Comparison of ENCODE assay signal across 16 cellular contexts in genomic region chr6:168413856-168414255, GRCh38. TPM values are rescaled to one million over a fixed set of nuclear protein-coding genes. Genes with fewer than 3 reads are reported as not detected.
DNase-seq lines count a peak whose midpoint lies in the region; ATAC-seq and TF ChIP-seq lines count a peak whose summit lies in the region.
"Had no signal": no experiment of that assay in that cellular context is flagged by ENCODE, and none has a peak within 500 bp of the region (broad histone marks: within the 10 kb centered on the region; RNA-seq: fewer than 3 reads in every experiment).

No MANE protein-coding gene starts in this region.

- H3K27me3 Mint-ChIP-seq in nephron progenitor cell (ENCODE audit: low read depth, poor library complexity) (peaks cover 5% of the 10 kb centered on the region), type B pancreatic cell (peaks cover 6% of the 10 kb centered on the region)
- no peaks in the 10 kb centered on the region for H3K27me3 Mint-ChIP-seq in CD4-positive, alpha-beta memory T cell

- H3K4me1 Mint-ChIP-seq in nephron progenitor cell (peaks cover 50% of the 10 kb centered on the region), type B pancreatic cell (ENCODE audit: unreplicated experiment) (peaks cover 22% of the 10 kb centered on the region)
- no peaks in the 10 kb centered on the region for H3K4me1 Mint-ChIP-seq in CD4-positive, alpha-beta memory T cell

- H3K4me1 ChIP-seq in CD4-positive, alpha-beta memory T cell (ENCODE audit: insufficient read depth, low read length) = no peaks in the 10 kb centered on the region

- POLR2A ChIA-PET in CD4-positive, alpha-beta memory T cell (lab: Charles Lee; ENCODE audit: partially characterized antibody) = no interaction called here

- no peak overlapping the region for H3K4me3 Mint-ChIP-seq in nephron progenitor cell
- H3K4me3 Mint-ChIP-seq in type B pancreatic cell = no peak overlapping the region
- no peak overlapping the region for H3K4me3 Mint-ChIP-seq in CD4-positive, alpha-beta memory T cell
- H3K4me3 Mint-ChIP-seq: HFFc6 had no signal

- peak; percentile 28 for DNase-seq in activated CD8-positive, alpha-beta memory T cell treated with anti-CD3 and anti-CD28 coated beads for 24 hours
- no peak for DNase-seq in activated CD8-positive, alpha-beta memory T cell treated with anti-CD3 and anti-CD28 coated beads, Interleukin-2, amount 50 U/mL, for 48 hours
- DNase-seq in coronary artery (ENCODE audit: low spot score) (peak; percentile 57), nephron progenitor cell (no peak), type B pancreatic cell (ENCODE audit: extremely low spot score, unreplicated experiment) (peak; percentile 50), NCI-H2081 treated with DMSO at 0.1 percent for 48 hours (lab: John Stamatoyannopoulos, UW) (no peak)
- DNase-seq in CD4-positive, alpha-beta memory T cell = no peak
- DNase-seq: Calu3, DMS 273 treated with DMSO at 0.1 percent for 48 hours, HCEC 1CT, HFFc6 had no signal

- TF ChIP-seq CTCF in coronary artery (IDR thresholded peaks at IDR 0.05) = no peak
- TF ChIP-seq CTCF in nephron progenitor cell (IDR thresholded peaks at IDR 0.05) = no peak
- no peak for TF ChIP-seq CTCF in type B pancreatic cell (conservative IDR thresholded peaks at IDR 0.05)

- no peaks in the 10 kb centered on the region for H3K27me3 ChIP-seq in CD4-positive, alpha-beta memory T cell (ENCODE audit: insufficient read depth, low read length)

- no peak overlapping the region for H3K27ac ChIP-seq in coronary artery
- no peak overlapping the region for H3K27ac ChIP-seq in CD4-positive, alpha-beta memory T cell (ENCODE audit: low read depth, low read length)
- H3K27ac ChIP-seq: 22Rv1 had no signal

- no peaks in the 10 kb centered on the region for H3K9me3 Mint-ChIP-seq in nephron progenitor cell
- H3K9me3 Mint-ChIP-seq in type B pancreatic cell = no peaks in the 10 kb centered on the region
- no peaks in the 10 kb centered on the region for H3K9me3 Mint-ChIP-seq in CD4-positive, alpha-beta memory T cell

- intact Hi-C loops in CD4-positive, alpha-beta memory T cell (cut with micrococcal nuclease) = no loop called here

- no peaks in the 10 kb centered on the region for H3K36me3 Mint-ChIP-seq in nephron progenitor cell (ENCODE audit: low read depth)
- H3K36me3 Mint-ChIP-seq in type B pancreatic cell = no peaks in the 10 kb centered on the region
- no peaks in the 10 kb centered on the region for H3K36me3 Mint-ChIP-seq in CD4-positive, alpha-beta memory T cell

- no peak overlapping the region for H3K4me3 ChIP-seq in coronary artery
- H3K4me3 ChIP-seq in CD4-positive, alpha-beta memory T cell (ENCODE audit: low read length in 2 of 2) = no peak overlapping the region

- peak overlapping the region; percentile 48 for H3K27ac Mint-ChIP-seq in nephron progenitor cell
- no peak overlapping the region for H3K27ac Mint-ChIP-seq in type B pancreatic cell
- no peak overlapping the region for H3K27ac Mint-ChIP-seq in CD4-positive, alpha-beta memory T cell
- H3K27ac Mint-ChIP-seq: HFFc6 had no signal

- no peaks in the 10 kb centered on the region for H3K36me3 ChIP-seq in CD4-positive, alpha-beta memory T cell (ENCODE audit: insufficient read depth, low read length)

- H3K9me3 ChIP-seq in CD4-positive, alpha-beta memory T cell (ENCODE audit: control insufficient read depth in 1 of 2, low read length in 2 of 2) = no peaks in the 10 kb centered on the region

- CTCF ChIA-PET in CD4-positive, alpha-beta memory T cell (lab: Charles Lee; ENCODE audit: partially characterized antibody) = no interaction called here

- no peak for ATAC-seq in GM18867 (IDR thresholded peaks at IDR 0.05; ENCODE audit: unreplicated experiment)

RNA-seq across cellular contexts. Expression of gene SMOC2, which starts 27.1 kb away (rescaled TPM):
- 4.2 and 18.9 TPM in 2 replicates for total RNA-seq in type B pancreatic cell (ENCODE audit: low replicate concordance)
- not detected for total RNA-seq in CD4-positive, alpha-beta memory T cell
- polyA plus RNA-seq in CD4-positive, alpha-beta memory T cell = not detected
- total RNA-seq: Daoy, HFFc6, HT1080 had no signal
- polyA plus RNA-seq: BJ had no signal

Comparison
In these comparisons a context has a peak if more than half of its experiments do, and no peak if none do; other contexts are left out.
1. DNase-seq: peak in activated CD8-positive, alpha-beta memory T cell treated with anti-CD3 and anti-CD28 coated beads for 24 hours (single experiment), coronary artery (single experiment) and type B pancreatic cell (single experiment); none in activated CD8-positive, alpha-beta memory T cell treated with anti-CD3 and anti-CD28 coated beads, Interleukin-2, amount 50 U/mL, for 48 hours (single experiment), nephron progenitor cell (single experiment), NCI-H2081 treated with DMSO at 0.1 percent for 48 hours (single experiment) and CD4-positive, alpha-beta memory T cell (0 of 5).